Comparison of ENCODE assay signal across 8 cellular contexts in the genomic region with DNA sequence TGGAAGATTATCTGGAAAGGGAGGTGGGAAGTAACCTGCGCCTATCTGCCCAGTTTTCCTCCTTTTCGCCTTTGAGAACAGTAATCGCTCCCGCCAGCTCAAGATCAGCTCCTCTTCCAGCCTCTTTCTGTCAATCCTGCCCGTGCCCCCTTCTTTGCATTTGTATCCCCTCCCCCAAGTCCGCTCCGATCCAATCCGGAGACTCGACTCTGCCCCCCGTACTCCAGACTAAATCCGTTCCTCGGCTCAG. TPM values are rescaled to one million over a fixed set of nuclear protein-coding genes. Genes with fewer than 3 reads are reported as not detected.
DNase-seq lines count a peak whose midpoint lies in the region; ATAC-seq and TF ChIP-seq lines count a peak whose summit lies in the region.

No MANE protein-coding gene starts in this region.

- no peaks in the 10 kb centered on the region for H3K9me3 Mint-ChIP-seq in Calu3 (ENCODE audit: low read depth, unreplicated experiment)

- peaks cover 68% of the 10 kb centered on the region for H3K36me3 Mint-ChIP-seq in Calu3 (ENCODE audit: insufficient read depth, unreplicated experiment)

- H4K20me1 ChIP-seq in OCI-LY1 (ENCODE audit: insufficient read depth, low read length): no peaks in the 10 kb centered on the region

- H3K9ac ChIP-seq in OCI-LY1 (ENCODE audit: low read length) (peak overlapping the region; percentile 86), endocrine pancreas (ENCODE audit: control insufficient read depth, insufficient read depth, low read length) (peak overlapping the region; percentile 86)

- DNase-seq in Calu3 (no peak), GM19238 (ENCODE audit: insufficient read length, low spot score) (no peak), amygdala (lab: John Stamatoyannopoulos, UW) (no peak), NCI-H446 (lab: John Stamatoyannopoulos, UW) (no peak)

- H3F3A ChIP-seq in OCI-LY1 (ENCODE audit: insufficient read depth, low read length): no peaks in the 10 kb centered on the region

- H3K4me2 ChIP-seq in OCI-LY1 (ENCODE audit: low read length): peak overlapping the region; percentile 85

- H3K9me3 ChIP-seq in OCI-LY1 (ENCODE audit: low read length) (no peaks in the 10 kb centered on the region), endocrine pancreas (ENCODE audit: control insufficient read depth, low read length) (no peaks in the 10 kb centered on the region), neutrophil (no peaks in the 10 kb centered on the region)

- no TSS peak for BruUV-seq in Calu3 (replicated peaks; lab: Mats Ljungman, UMichigan)

- H3K9me2 ChIP-seq in OCI-LY1 (ENCODE audit: low read depth, low read length): no peaks in the 10 kb centered on the region

- H3K4me1 Mint-ChIP-seq in Calu3 (ENCODE audit: low read depth, unreplicated experiment): peaks cover 30% of the 10 kb centered on the region

- ATAC-seq in GM21528 (IDR thresholded peaks at IDR 0.05; ENCODE audit: low FRiP score, unreplicated experiment): no peak

- no peak for TF ChIP-seq CTCF in Calu3 (IDR thresholded peaks at IDR 0.05; ENCODE audit: unreplicated experiment)
- TF ChIP-seq CTCF in OCI-LY1 (IDR thresholded peaks at IDR 0.05; ENCODE audit: low read length): no peak
- no peak for TF ChIP-seq CTCF in neutrophil (IDR thresholded peaks at IDR 0.05)

- H3K4me3 ChIP-seq in OCI-LY1 (ENCODE audit: low read depth, low read length, poor library complexity, severe bottlenecking) (peak overlapping the region; percentile 73), endocrine pancreas (ENCODE audit: control insufficient read depth, insufficient read depth, low read length) (peak overlapping the region; percentile 87), neutrophil (ENCODE audit: low read depth in 1 of 2, low read length in 1 of 2) (peak overlapping the region; percentile 91 to 95)

- no peak overlapping the region for H2AFZ ChIP-seq in OCI-LY1 (ENCODE audit: low read length)

- H3K27ac Mint-ChIP-seq in Calu3 (ENCODE audit: unreplicated experiment): peak overlapping the region; percentile 85

- peaks cover 52% of the 10 kb centered on the region for H3K4me1 ChIP-seq in OCI-LY1 (ENCODE audit: insufficient read depth, low read length, severe bottlenecking)
- H3K4me1 ChIP-seq in endocrine pancreas (ENCODE audit: control insufficient read depth, insufficient read depth, low read length): no peaks in the 10 kb centered on the region
- peaks cover 17 to 26% of the 10 kb centered on the region in 2 experiments for H3K4me1 ChIP-seq in neutrophil (ENCODE audit: control insufficient read depth in 1 of 2, insufficient read depth in 1 of 2, low read depth in 1 of 2, low read length in 1 of 2)

- H3K4me3 Mint-ChIP-seq in Calu3 (ENCODE audit: low read depth, unreplicated experiment): peak overlapping the region; percentile 86

- CTCF ChIA-PET in Calu3 (lab: Charles Lee): interaction anchor here (0.5 to 2.9 kb wide), 14 partner anchors 20 to 820 kb away, joined by 3 to 15 read pairs (median 4); partner anchors contain the start of genes ACTMAP, COQ8B, EGLN2 and ITPKC

- H3K27ac ChIP-seq in OCI-LY1 (ENCODE audit: low read depth, low read length, poor library complexity, severe bottlenecking): peak overlapping the region; percentile 99
- peak overlapping the region; percentile 95 for H3K27ac ChIP-seq in neutrophil

- H3K27me3 ChIP-seq in OCI-LY1 (ENCODE audit: insufficient read depth, low read length): no peaks in the 10 kb centered on the region
- H3K27me3 ChIP-seq in endocrine pancreas (ENCODE audit: control insufficient read depth, insufficient read depth, low read length): no peaks in the 10 kb centered on the region
- H3K27me3 ChIP-seq in neutrophil: no peaks in the 10 kb centered on the region

- H3K36me3 ChIP-seq in OCI-LY1 (ENCODE audit: insufficient read depth, low read length) (peaks cover 7% of the 10 kb centered on the region; the same call in 1 of the 2 replicates), endocrine pancreas (ENCODE audit: control insufficient read depth, insufficient read depth, low read length) (no peaks in the 10 kb centered on the region), neutrophil (peaks cover 18% of the 10 kb centered on the region)

- no peaks in the 10 kb centered on the region for H3K79me2 ChIP-seq in OCI-LY1 (ENCODE audit: insufficient read depth, low read length)

- intact Hi-C loops in Calu3 (cut with micrococcal nuclease; ENCODE audit: unreplicated experiment): loop anchor here (10.0 kb wide), 1 partner anchor 113 kb away; no protein-coding TSS in a partner anchor

- H3K27me3 Mint-ChIP-seq in Calu3 (ENCODE audit: unreplicated experiment): no peaks in the 10 kb centered on the region

RNA-seq across cellular contexts. Expression of gene RAB4B, which starts 0.3 kb away (rescaled TPM):
- total RNA-seq in Calu3 (2022): 21.0 and 22.7 TPM in 2 replicates

RNA-seq across cellular contexts. Expression of gene MIA, which starts 2.4 kb away (rescaled TPM):
- 30.2 and 49.3 TPM in 2 replicates for total RNA-seq in Calu3 (2022)

RNA-seq across cellular contexts. Expression of gene EGLN2, which starts 21.3 kb away (rescaled TPM):
- total RNA-seq in Calu3 (2022): 95.4 and 109 TPM in 2 replicates

RNA-seq across cellular contexts. Expression of gene SNRPA, which starts 26.7 kb away (rescaled TPM):
- 95.4 and 102 TPM in 2 replicates for total RNA-seq in Calu3 (2022)

RNA-seq across cellular contexts. Expression of gene ACTMAP, which starts 27.4 kb away (rescaled TPM):
- total RNA-seq in Calu3 (2022): 17.8 and 20.2 TPM in 2 replicates
